Comparison of ENCODE assay signal across 8 cellular contexts in genomic region chr2:64831134-64831976, GRCh38.
DNase-seq lines count a peak whose midpoint lies in the region; ATAC-seq, FAIRE-seq and TF ChIP-seq lines count a peak whose summit lies in the region.

No MANE protein-coding gene starts in this region.

- peaks cover 0 to 6% (median 0%) of the 10 kb centered on the region in 3 experiments for H3K27me3 ChIP-seq in neuronal stem cell (ENCODE audit: control insufficient read depth in 3 of 3, insufficient read depth in 3 of 3, low read depth in 1 of 3, low read length in 3 of 3)
- H3K27me3 ChIP-seq in subcutaneous abdominal adipose tissue (ENCODE audit: control insufficient read depth in 5 of 5, insufficient read depth in 4 of 5, low read length in 5 of 5): no peaks in the 10 kb centered on the region

- no peak overlapping the region for H4K8ac ChIP-seq in neuronal stem cell (ENCODE audit: low read depth, low read length)

- H3K36me3 ChIP-seq in neuronal stem cell (replicated peaks in 1 of 2; ENCODE audit: control insufficient read depth in 2 of 2, insufficient read depth in 2 of 2, low read length in 2 of 2) (no peaks in the 10 kb centered on the region), subcutaneous abdominal adipose tissue (ENCODE audit: control insufficient read depth in 5 of 5, insufficient read depth in 5 of 5, low read length in 5 of 5) (no peaks in the 10 kb centered on the region)

- no peak overlapping the region for H2BK120ac ChIP-seq in neuronal stem cell (ENCODE audit: low read depth, low read length)

- peak overlapping the region; percentile 25 for H2BK15ac ChIP-seq in neuronal stem cell (ENCODE audit: low read length)

- peaks cover 5% of the 10 kb centered on the region for H3K27me3 Mint-ChIP-seq in activated T-helper 17 cell treated with anti-CD3 and anti-CD28 coated beads, Interleukin-2, amount 50 U/mL, for 72 hours

- peaks cover 7% of the 10 kb centered on the region for H3K4me1 Mint-ChIP-seq in activated T-helper 17 cell treated with anti-CD3 and anti-CD28 coated beads, Interleukin-2, amount 50 U/mL, for 72 hours

- H3K9me3 ChIP-seq in neuronal stem cell (replicated peaks in 1 of 2; ENCODE audit: control insufficient read depth in 2 of 2, insufficient read depth in 1 of 2, low read depth in 1 of 2, low read length in 2 of 2) (no peaks in the 10 kb centered on the region), subcutaneous abdominal adipose tissue (ENCODE audit: control insufficient read depth in 5 of 5, low read length in 5 of 5) (no peaks in the 10 kb centered on the region)

- peak; percentile 85 for TF ChIP-seq CTCF in C4-2B (conservative IDR thresholded peaks at IDR 0.05)

- H3K4ac ChIP-seq in neuronal stem cell (ENCODE audit: low read length): no peak overlapping the region

- H2AK5ac ChIP-seq in neuronal stem cell (ENCODE audit: low read depth, low read length): peak overlapping the region; percentile 48

- H2BK12ac ChIP-seq in neuronal stem cell (ENCODE audit: low read length): no peak overlapping the region

- no peak overlapping the region for H3K4me3 ChIP-seq in neuronal stem cell (ENCODE audit: low read length in 2 of 2)
- peak overlapping the region in 3 of 5 donors; percentile 4 to 39 (median 14) for H3K4me3 ChIP-seq in subcutaneous abdominal adipose tissue (ENCODE audit: low read depth in 1 of 5, low read length in 5 of 5)

- no peaks in the 10 kb centered on the region for H3K36me3 Mint-ChIP-seq in activated T-helper 17 cell treated with anti-CD3 and anti-CD28 coated beads, Interleukin-2, amount 50 U/mL, for 72 hours (ENCODE audit: low read depth)

- peak; percentile 87 for ATAC-seq in HG03378 (IDR thresholded peaks at IDR 0.05; ENCODE audit: unreplicated experiment)
- peak; percentile 98 for ATAC-seq in activated T-helper 17 cell treated with anti-CD3 and anti-CD28 coated beads, Interleukin-2, amount 50 U/mL, for 72 hours (replicated peaks)

- no peaks in the 10 kb centered on the region for H3K79me1 ChIP-seq in neuronal stem cell (ENCODE audit: low read depth, low read length)

- H3K9ac ChIP-seq in neuronal stem cell (ENCODE audit: low read depth, low read length, poor library complexity) (no peak overlapping the region), subcutaneous abdominal adipose tissue (ENCODE audit: low read length in 5 of 5) (peak overlapping the region in 4 of 5 donors; percentile 41 to 69 (median 56))

- peak overlapping the region; percentile 40 for H3K23ac ChIP-seq in neuronal stem cell (ENCODE audit: low read depth, low read length, poor library complexity)

- H3K4me1 ChIP-seq in neuronal stem cell (ENCODE audit: control insufficient read depth in 2 of 2, insufficient read depth in 1 of 2, low read depth in 1 of 2, low read length in 2 of 2) (peaks cover 9 to 12% of the 10 kb centered on the region in 2 donors), subcutaneous abdominal adipose tissue (ENCODE audit: control insufficient read depth in 5 of 5, insufficient read depth in 5 of 5, low read length in 5 of 5) (peaks cover 5 to 23% (median 14%) of the 10 kb centered on the region in 5 donors)

- H3K9me3 Mint-ChIP-seq in activated T-helper 17 cell treated with anti-CD3 and anti-CD28 coated beads, Interleukin-2, amount 50 U/mL, for 72 hours: peaks cover 5% of the 10 kb centered on the region

- H3K4me2 ChIP-seq in neuronal stem cell (ENCODE audit: insufficient read depth, low read length, poor library complexity, severe bottlenecking): no peak overlapping the region

- H3K14ac ChIP-seq in neuronal stem cell (ENCODE audit: low read length): peak overlapping the region; percentile 21

- DNase-seq in GM19238 (ENCODE audit: insufficient read length, low spot score): peak; percentile 69
- DNase-seq in RCC 7860 (ENCODE audit: low spot score): peak; percentile 98
- DNase-seq in fibroblast of the conjunctiva (ENCODE audit: low read depth): peak; percentile 89
- DNase-seq in neuronal stem cell (ENCODE audit: low spot score): peak; percentile 41

- H3K18ac ChIP-seq in neuronal stem cell (ENCODE audit: low read length): peak overlapping the region; percentile 6

- no peak overlapping the region for H4K91ac ChIP-seq in neuronal stem cell (ENCODE audit: low read depth, low read length, poor library complexity)

- H3K27ac ChIP-seq in C4-2B (no peak overlapping the region), neuronal stem cell (replicated peaks; ENCODE audit: low read length) (no peak overlapping the region), subcutaneous abdominal adipose tissue (ENCODE audit: low read depth, low read length) (peak overlapping the region; percentile 84)

- peak; percentile 87 for FAIRE-seq in RCC 7860 (lab: Jason Lieb, UNC)

- no CpG with 5 or more reads among the region's 20 CpGs for WGBS in neuronal stem cell (ENCODE audit: extremely low coverage in 2 of 2, insufficient read length in 2 of 2, insufficient replicate concordance in 1 of 2), 2 donors

- H3K4me3 Mint-ChIP-seq in activated T-helper 17 cell treated with anti-CD3 and anti-CD28 coated beads, Interleukin-2, amount 50 U/mL, for 72 hours: peak overlapping the region; percentile 71

- peak overlapping the region; percentile 90 for H3K27ac Mint-ChIP-seq in activated T-helper 17 cell treated with anti-CD3 and anti-CD28 coated beads, Interleukin-2, amount 50 U/mL, for 72 hours

- H2BK5ac ChIP-seq in neuronal stem cell (ENCODE audit: low read length): no peak overlapping the region

- H2AFZ ChIP-seq in neuronal stem cell (ENCODE audit: low read length): no peak overlapping the region

Comparison
In these comparisons a context has a peak if more than half of its experiments do, and no peak if none do; other contexts are left out.
1. DNase-seq: peak in every context shown above with its lines; median percentile 98 in RCC 7860; 89 in fibroblast of the conjunctiva; 69 in GM19238; 41 in neuronal stem cell.
2. H3K4me3 ChIP-seq: peak in subcutaneous abdominal adipose tissue (3 of 5); none in neuronal stem cell (0 of 2).